Comparison of ENCODE assay signal across 22 cellular contexts in the genomic region with DNA sequence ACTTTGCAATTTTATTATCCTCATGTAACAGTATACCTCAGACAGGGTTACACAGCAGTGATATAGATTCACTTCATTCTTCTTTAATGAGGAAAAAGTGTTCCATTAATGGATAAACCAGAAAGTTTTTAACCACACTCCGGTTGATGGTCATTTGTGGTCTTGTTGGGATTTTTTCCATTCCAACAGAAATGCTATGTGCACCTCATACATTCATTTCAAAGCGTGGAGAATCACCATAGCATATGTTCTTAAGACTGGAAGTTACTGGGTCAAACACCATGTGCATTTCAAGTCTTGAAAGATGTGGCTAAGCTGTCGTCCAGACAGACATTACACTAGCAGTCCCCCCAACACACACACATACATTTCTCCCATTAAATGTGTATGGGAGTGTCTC.
"Had no signal": no experiment of that assay in that cellular context is flagged by ENCODE, and none has a peak within 500 bp of the region (broad histone marks: within the 10 kb centered on the region; RNA-seq: fewer than 3 reads in every experiment).

No MANE protein-coding gene starts in this region.

- ATAC-seq: activated CD4-positive, alpha-beta T cell treated with anti-CD3 and anti-CD28 coated beads for 36 hours; left lobe of liver; lower lobe of right lung; naive thymus-derived CD4-positive, alpha-beta T cell; stimulated activated naive CD8-positive, alpha-beta T cell treated with anti-CD3 and anti-CD28 coated beads, Interleukin-15, Interleukin-2, amounts not matched to agents 100 U/mL and 50 U/mL, for 24 hours; upper lobe of right lung had no signal

- H3K27me3 Mint-ChIP-seq: activated B cell treated with CpG ODN at 0.5 μM for 24 hours had no signal

- H3K4me3 Mint-ChIP-seq: activated B cell treated with CpG ODN at 0.5 μM for 24 hours; activated CD4-positive, alpha-beta T cell treated with anti-CD3 and anti-CD28 coated beads for 36 hours; activated naive CD8-positive, alpha-beta T cell treated with anti-CD3 and anti-CD28 coated beads for 36 hours; brain; endodermal cell; naive thymus-derived CD4-positive, alpha-beta T cell; neural progenitor cell; T-helper 1 cell treated with Interleukin-12 subunit alpha and Interleukin-12 subunit beta and Interleukin-4 antibody, amounts not matched to agents 30 μg/mL and 1 μg/mL, for 36 hours had no signal

- H3K4me1 Mint-ChIP-seq: activated B cell treated with CpG ODN at 0.5 μM for 24 hours; activated CD4-positive, alpha-beta T cell treated with anti-CD3 and anti-CD28 coated beads for 36 hours; activated naive CD8-positive, alpha-beta T cell treated with anti-CD3 and anti-CD28 coated beads for 36 hours had no signal

- H3K9me3 ChIP-seq: lower lobe of right lung, ovary, prostate gland, upper lobe of right lung had no signal

- H3K4me3 ChIP-seq: coronary artery, lower lobe of right lung, neural progenitor cell, ovary, prostate gland, upper lobe of right lung had no signal

- H3K27ac ChIP-seq: coronary artery, epithelial cell of prostate, lower lobe of right lung, neural progenitor cell, ovary, prostate gland, upper lobe of right lung had no signal

- H3K36me3 Mint-ChIP-seq: activated naive CD8-positive, alpha-beta T cell treated with anti-CD3 and anti-CD28 coated beads for 36 hours; brain; naive thymus-derived CD4-positive, alpha-beta T cell; neural progenitor cell had no signal

- H3K27me3 ChIP-seq: neural progenitor cell, ovary had no signal

- DNase-seq: activated B cell treated with CpG ODN at 0.5 μM for 24 hours; activated CD4-positive, alpha-beta T cell treated with anti-CD3 and anti-CD28 coated beads for 36 hours; activated CD4-positive, alpha-beta T cell treated with anti-CD3 and anti-CD28 coated beads, Interleukin-2, amount 50 U/mL, for 48 hours; activated naive CD4-positive, alpha-beta T cell treated with Interleukin-2 at 50 U/mL for 16 hours; activated naive CD8-positive, alpha-beta T cell treated with anti-CD3 and anti-CD28 coated beads for 36 hours; activated T-cell treated with anti-CD3 and anti-CD28 coated beads, Interleukin-2, amount 50 U/mL, for 48 hours; amniotic stem cell; caudate nucleus; endodermal cell; lower lobe of right lung; naive thymus-derived CD4-positive, alpha-beta T cell; ovary; stimulated activated CD4-positive, alpha-beta T cell treated with anti-CD3 and anti-CD28 coated beads, Interleukin-4, amount 100 ng/mL, for 4 hours; stimulated activated naive CD8-positive, alpha-beta T cell treated with anti-CD3 and anti-CD28 coated beads, Interleukin-15, Interleukin-2, amounts not matched to agents 100 U/mL and 50 U/mL, for 24 hours; upper lobe of right lung had no signal

- H3K36me3 ChIP-seq: lower lobe of right lung, neural progenitor cell, ovary, prostate gland, upper lobe of right lung had no signal

- H3K4me1 ChIP-seq: lower lobe of right lung, neural progenitor cell, prostate gland, upper lobe of right lung had no signal

- H3K9me3 Mint-ChIP-seq: activated B cell treated with CpG ODN at 0.5 μM for 24 hours; activated naive CD8-positive, alpha-beta T cell treated with anti-CD3 and anti-CD28 coated beads for 36 hours; endodermal cell; T-helper 1 cell treated with Interleukin-12 subunit alpha and Interleukin-12 subunit beta and Interleukin-4 antibody, amounts not matched to agents 30 μg/mL and 1 μg/mL, for 36 hours had no signal

- H3K27ac Mint-ChIP-seq: activated B cell treated with CpG ODN at 0.5 μM for 24 hours; activated CD4-positive, alpha-beta T cell treated with anti-CD3 and anti-CD28 coated beads for 36 hours; activated naive CD8-positive, alpha-beta T cell treated with anti-CD3 and anti-CD28 coated beads for 36 hours; brain; endodermal cell; naive thymus-derived CD4-positive, alpha-beta T cell; neural progenitor cell; T-helper 1 cell treated with Interleukin-12 subunit alpha and Interleukin-12 subunit beta and Interleukin-4 antibody, amounts not matched to agents 30 μg/mL and 1 μg/mL, for 36 hours had no signal
